Comparison of ENCODE assay signal across 12 cellular contexts in genomic region chr4:47011189-47011518, GRCh38. TPM values are rescaled to one million over a fixed set of nuclear protein-coding genes. Genes with fewer than 3 reads are reported as not detected.
DNase-seq lines count a peak whose midpoint lies in the region; ATAC-seq and TF ChIP-seq lines count a peak whose summit lies in the region.
"Had no signal": no experiment of that assay in that cellular context is flagged by ENCODE, and none has a peak within 500 bp of the region (broad histone marks: within the 10 kb centered on the region; RNA-seq: fewer than 3 reads in every experiment).

No MANE protein-coding gene starts in this region.

- H3K9me3 Mint-ChIP-seq in activated naive CD8-positive, alpha-beta T cell (ENCODE audit: low read depth): peaks cover 8% of the 10 kb centered on the region
- no peaks in the 10 kb centered on the region for H3K9me3 Mint-ChIP-seq in activated naive CD8-positive, alpha-beta T cell treated with anti-CD3 and anti-CD28 coated beads, Interleukin-2, amount 50 U/mL, for 24 hours
- H3K9me3 Mint-ChIP-seq in activated naive CD4-positive, alpha-beta T cell treated with anti-CD3 and anti-CD28 coated beads, Interleukin-2, amount 50 U/mL, for 72 hours: peaks cover 0 to 7% of the 10 kb centered on the region in 2 donors

- no peak overlapping the region for H3K27ac Mint-ChIP-seq in activated naive CD8-positive, alpha-beta T cell
- no peak overlapping the region for H3K27ac Mint-ChIP-seq in activated naive CD8-positive, alpha-beta T cell treated with anti-CD3 and anti-CD28 coated beads, Interleukin-2, amount 50 U/mL, for 24 hours
- peak overlapping the region; percentile 68 to 85 for H3K27ac Mint-ChIP-seq in activated naive CD4-positive, alpha-beta T cell treated with anti-CD3 and anti-CD28 coated beads, Interleukin-2, amount 50 U/mL, for 72 hours

- ATAC-seq in activated naive CD8-positive, alpha-beta T cell treated with anti-CD3 and anti-CD28 coated beads, Interleukin-2, amount 50 U/mL, for 24 hours: no peak
- ATAC-seq in HG02840 (IDR thresholded peaks at IDR 0.05; ENCODE audit: low FRiP score, unreplicated experiment) (peak; percentile 39), HG03135 (IDR thresholded peaks at IDR 0.05; ENCODE audit: unreplicated experiment) (no peak)
- ATAC-seq in activated naive CD4-positive, alpha-beta T cell treated with anti-CD3 and anti-CD28 coated beads, Interleukin-2, amount 50 U/mL, for 72 hours: peak; percentile 20 to 63
- ATAC-seq: foreskin keratinocyte had no signal

- no peaks in the 10 kb centered on the region for H3K4me1 ChIP-seq in osteoblast (ENCODE audit: insufficient read depth, low read length)
- H3K4me1 ChIP-seq: ascending aorta, foreskin keratinocyte had no signal

- CTCF ChIA-PET in GM10248 (lab: Yijun Ruan, JAX): interaction anchor here (1.4 to 2.9 kb wide), 2 partner anchors 17 to 79 kb away, joined by 3 to 7 read pairs; partner anchors contain the start of gene GABRA4

- peaks cover 14% of the 10 kb centered on the region for H3K4me1 Mint-ChIP-seq in activated naive CD8-positive, alpha-beta T cell (ENCODE audit: low read depth)
- H3K4me1 Mint-ChIP-seq in activated naive CD8-positive, alpha-beta T cell treated with anti-CD3 and anti-CD28 coated beads, Interleukin-2, amount 50 U/mL, for 24 hours: peaks cover 16% of the 10 kb centered on the region

- no peaks in the 10 kb centered on the region for H3K27me3 ChIP-seq in osteoblast (ENCODE audit: insufficient read depth, low read length)
- H3K27me3 ChIP-seq: ascending aorta, foreskin keratinocyte had no signal

- no peaks in the 10 kb centered on the region for H3K36me3 ChIP-seq in osteoblast (ENCODE audit: insufficient read depth, low read length)
- H3K36me3 ChIP-seq: ascending aorta had no signal

- peak overlapping the region; percentile 14 for H3K4me3 Mint-ChIP-seq in activated naive CD8-positive, alpha-beta T cell
- H3K4me3 Mint-ChIP-seq in activated naive CD8-positive, alpha-beta T cell treated with anti-CD3 and anti-CD28 coated beads, Interleukin-2, amount 50 U/mL, for 24 hours: no peak overlapping the region

- no peak overlapping the region for H3K27ac ChIP-seq in osteoblast (ENCODE audit: low read depth, low read length)
- H3K27ac ChIP-seq: ascending aorta, foreskin keratinocyte had no signal

- no peaks in the 10 kb centered on the region for H4K20me1 ChIP-seq in osteoblast (ENCODE audit: insufficient read depth, low read length)

- no peak for TF ChIP-seq CTCF in osteoblast (IDR thresholded peaks at IDR 0.05; ENCODE audit: extremely low read depth, low read depth, low read length)
- TF ChIP-seq CTCF in GM10248 (IDR thresholded peaks at IDR 0.05; ENCODE audit: control extremely low read depth, extremely low read depth, low read depth, missing control alignments): no peak

- H3K4me3 ChIP-seq in osteoblast (ENCODE audit: insufficient read depth, low read length): no peak overlapping the region
- H3K4me3 ChIP-seq: ascending aorta had no signal

- H3K27me3 Mint-ChIP-seq in activated naive CD8-positive, alpha-beta T cell: no peaks in the 10 kb centered on the region
- H3K27me3 Mint-ChIP-seq in activated naive CD8-positive, alpha-beta T cell treated with anti-CD3 and anti-CD28 coated beads, Interleukin-2, amount 50 U/mL, for 24 hours: no peaks in the 10 kb centered on the region

- peak overlapping the region; percentile 75 for H2AFZ ChIP-seq in osteoblast (ENCODE audit: low read length)

- no peaks in the 10 kb centered on the region for H3K79me2 ChIP-seq in osteoblast (ENCODE audit: insufficient read depth, low read length)

- peaks cover 10% of the 10 kb centered on the region for H3K36me3 Mint-ChIP-seq in activated naive CD8-positive, alpha-beta T cell
- no peaks in the 10 kb centered on the region for H3K36me3 Mint-ChIP-seq in activated naive CD8-positive, alpha-beta T cell treated with anti-CD3 and anti-CD28 coated beads, Interleukin-2, amount 50 U/mL, for 24 hours (ENCODE audit: low read depth)
- no peaks in the 10 kb centered on the region for H3K36me3 Mint-ChIP-seq in activated naive CD4-positive, alpha-beta T cell treated with anti-CD3 and anti-CD28 coated beads, Interleukin-2, amount 50 U/mL, for 72 hours

- peak overlapping the region; percentile 2 for H3K4me2 ChIP-seq in osteoblast (ENCODE audit: insufficient read depth, low read length)

- POLR2A ChIA-PET in GM10248 (lab: Yijun Ruan, JAX): no interaction called here

- no peak for DNase-seq in activated naive CD8-positive, alpha-beta T cell treated with anti-CD3 and anti-CD28 coated beads, Interleukin-2, amount 50 U/mL, for 24 hours
- DNase-seq in activated naive CD4-positive, alpha-beta T cell treated with anti-CD3 and anti-CD28 coated beads, Interleukin-2, amount 50 U/mL, for 72 hours (ENCODE audit: low spot score in 2 of 2): no peak
- DNase-seq in osteoblast (ENCODE audit: insufficient read length, low spot score, missing footprints) (no peak), HCEC 1CT (no peak), GM10248 (ENCODE audit: extremely low spot score) (no peak)
- DNase-seq: foreskin keratinocyte, retina had no signal

- H3K9me3 ChIP-seq in osteoblast (ENCODE audit: low read depth, low read length): no peaks in the 10 kb centered on the region
- H3K9me3 ChIP-seq: ascending aorta had no signal

RNA-seq across cellular contexts. Expression of gene GABRA4, which starts 17.8 kb away (rescaled TPM):
- not detected for total RNA-seq in activated naive CD4-positive, alpha-beta T cell treated with anti-CD3 and anti-CD28 coated beads, Interleukin-2, amount 50 U/mL, for 72 hours
- total RNA-seq in osteoblast: under 0.01 TPM in 1 of 2 replicates, not detected in the other
- total RNA-seq: foreskin keratinocyte, MCF 10A had no signal

RNA-seq across cellular contexts. Expression of gene GABRB1, which starts 20.2 kb away (rescaled TPM):
- not detected for total RNA-seq in activated naive CD4-positive, alpha-beta T cell treated with anti-CD3 and anti-CD28 coated beads, Interleukin-2, amount 50 U/mL, for 72 hours
- total RNA-seq in osteoblast: not detected in 2 replicates
- total RNA-seq: foreskin keratinocyte, MCF 10A had no signal

Comparison
In these comparisons a context has a peak if more than half of its experiments do, and no peak if none do; other contexts are left out.
1. H3K27ac Mint-ChIP-seq: peak in activated naive CD4-positive, alpha-beta T cell treated with anti-CD3 and anti-CD28 coated beads, Interleukin-2, amount 50 U/mL, for 72 hours (2 of 2); none in activated naive CD8-positive, alpha-beta T cell (single experiment) and activated naive CD8-positive, alpha-beta T cell treated with anti-CD3 and anti-CD28 coated beads, Interleukin-2, amount 50 U/mL, for 24 hours (single experiment).
2. ATAC-seq: peak in HG02840 (single experiment) and activated naive CD4-positive, alpha-beta T cell treated with anti-CD3 and anti-CD28 coated beads, Interleukin-2, amount 50 U/mL, for 72 hours (2 of 2); none in activated naive CD8-positive, alpha-beta T cell treated with anti-CD3 and anti-CD28 coated beads, Interleukin-2, amount 50 U/mL, for 24 hours (single experiment) and HG03135 (single experiment).